11 cellular contexts compared by ENCODE assay signal in genomic region chr12:69331846-69332684, GRCh38. TPM values are rescaled to one million over a fixed set of nuclear protein-coding genes. Genes with fewer than 3 reads are reported as not detected.
DNase-seq lines count a peak whose midpoint lies in the region; FAIRE-seq and TF ChIP-seq lines count a peak whose summit lies in the region.
"Had no signal": no experiment of that assay in that cellular context is flagged by ENCODE, and none has a peak within 500 bp of the region (broad histone marks: within the 10 kb centered on the region; RNA-seq: fewer than 3 reads in every experiment).

No MANE protein-coding gene starts in this region.

- peaks cover 32% of the 10 kb centered on the region for H3K4me1 ChIP-seq in Caco-2
- peaks cover 0 to 27% (median 9%) of the 10 kb centered on the region in 4 experiments; a peak in 3 of 7 replicates for H3K4me1 ChIP-seq in H1 (replicated peaks in 1 of 4; ENCODE audit: control insufficient read depth in 3 of 4, insufficient read depth in 4 of 4, low read length in 3 of 4)
- peaks cover 4% of the 10 kb centered on the region for H3K4me1 ChIP-seq in osteoblast (ENCODE audit: insufficient read depth, low read length)

- 0 out of 2 replicates have a peak overlapping the region, but pooled peaks have one; percentile 21 for H2BK20ac ChIP-seq in H1 (ENCODE audit: low read length)

- H2AK5ac ChIP-seq in H1 (ENCODE audit: low read depth, low read length) = no peak overlapping the region

- H3K9me3 Mint-ChIP-seq in Caco-2 (ENCODE audit: unreplicated experiment) = no peaks in the 10 kb centered on the region
- no peaks in the 10 kb centered on the region for H3K9me3 Mint-ChIP-seq in IgD-negative memory B cell

- H2AFZ ChIP-seq in H1 (ENCODE audit: low read length) (peak overlapping the region; percentile 87), osteoblast (ENCODE audit: low read length) (no peak overlapping the region)

- H3K4me1 Mint-ChIP-seq in Caco-2 (ENCODE audit: low read depth, unreplicated experiment) (peaks cover 39% of the 10 kb centered on the region), IgD-negative memory B cell (peaks cover 9 to 23% (median 10%) of the 10 kb centered on the region in 3 donors)

- CTCF ChIA-PET in Caco-2 (lab: Charles Lee) (interaction anchor here (2.3 kb wide), 1 partner anchor 26 kb away, joined by 18 read pairs; no protein-coding TSS in a partner anchor), H1 (lab: Charles Lee; ENCODE audit: partially characterized antibody) (interaction anchor here (0.8 to 2.3 kb wide), 7 partner anchors 10 to 298 kb away, joined by 3 to 7 read pairs (median 5); partner anchors contain the start of gene LYZ)

- H3K27ac Mint-ChIP-seq in Caco-2 (ENCODE audit: unreplicated experiment) (peak overlapping the region; percentile 79), IgD-negative memory B cell (peak overlapping the region in 1 of 3 donors; percentile 91)

- H3K14ac ChIP-seq in H1 (ENCODE audit: insufficient read length) = no peak overlapping the region

- H3K23ac ChIP-seq in H1 (ENCODE audit: insufficient read length) = no peak overlapping the region

- H3K27me3 ChIP-seq in Caco-2 (replicated peaks; ENCODE audit: control insufficient read depth, insufficient read depth, low read length) = no peaks in the 10 kb centered on the region
- no peaks in the 10 kb centered on the region for H3K27me3 ChIP-seq in H1 (replicated peaks in 1 of 4; ENCODE audit: control insufficient read depth in 3 of 4, extremely low read depth in 1 of 4, insufficient read depth in 3 of 4, low read length in 3 of 4)
- peaks cover 49% of the 10 kb centered on the region for H3K27me3 ChIP-seq in osteoblast (ENCODE audit: insufficient read depth, low read length)
- H3K27me3 ChIP-seq: SJCRH30 had no signal

- DNase-seq in Caco-2 = peak; percentile 82 to 83
- DNase-seq in H1 (ENCODE audit: low read depth in 1 of 2, low spot score in 2 of 2) = no peak
- peak; percentile 11 for DNase-seq in osteoblast (ENCODE audit: insufficient read length, low spot score, missing footprints)
- no peak for DNase-seq in G401 (ENCODE audit: low spot score)
- no peak for DNase-seq in KG1 (lab: John Stamatoyannopoulos, UW)
- DNase-seq in stimulated activated CD4-positive, alpha-beta T cell treated with anti-CD3 and anti-CD28 coated beads, Interleukin-1b, Interleukin-23, amount 100 ng/mL, for 48 hours = no peak
- DNase-seq in 8988T = no peak
- DNase-seq: esophagus squamous epithelium, NCI-H2081, SJCRH30 had no signal

- H3K4me2 ChIP-seq in H1 (ENCODE audit: insufficient read depth in 1 of 2, low read depth in 2 of 2, low read length in 2 of 2) (peak overlapping the region; percentile 61 to 81; a peak in 2 of 4 replicates), osteoblast (ENCODE audit: insufficient read depth, low read length) (peak overlapping the region; percentile 81)

- TF ChIP-seq CTCF in Caco-2 (IDR thresholded peaks at IDR 0.05; ENCODE audit: insufficient read depth in 1 of 2, low read depth in 1 of 2, low read length in 1 of 2, severe bottlenecking in 1 of 2, unreplicated experiment in 1 of 2) = no peak
- TF ChIP-seq CTCF in H1 (IDR thresholded peaks at IDR 0.05; ENCODE audit: control extremely low read depth in 1 of 3, insufficient read depth in 1 of 3, low read depth in 1 of 3, low read length in 3 of 3) = no peak
- no peak for TF ChIP-seq CTCF in osteoblast (IDR thresholded peaks at IDR 0.05; ENCODE audit: extremely low read depth, low read depth, low read length)

- TF ChIP-seq RAD21 in H1 (IDR thresholded peaks at IDR 0.05 in 1 of 2, conservative IDR thresholded peaks at IDR 0.05 in 1 of 2; ENCODE audit: low read depth in 2 of 2, low read length in 2 of 2) = no peak

- peak overlapping the region; percentile 11 for H4K91ac ChIP-seq in H1 (replicated peaks; ENCODE audit: insufficient read length, low read length)

- peak overlapping the region; percentile 58 for H2BK5ac ChIP-seq in H1 (ENCODE audit: low read depth, low read length)

- H3K36me3 ChIP-seq in Caco-2 (ENCODE audit: control insufficient read depth, insufficient read depth, low read length) (no peaks in the 10 kb centered on the region), H1 (ENCODE audit: control insufficient read depth in 2 of 4, insufficient read depth in 4 of 4, low read length in 3 of 4) (no peaks in the 10 kb centered on the region), osteoblast (ENCODE audit: insufficient read depth, low read length) (no peaks in the 10 kb centered on the region)
- H3K36me3 ChIP-seq: esophagus squamous epithelium, SJCRH30 had no signal

- H3K36me3 Mint-ChIP-seq in Caco-2 (ENCODE audit: insufficient read depth, unreplicated experiment) (peaks cover 61% of the 10 kb centered on the region), IgD-negative memory B cell (no peaks in the 10 kb centered on the region)

- H3K27ac ChIP-seq in H1 (ENCODE audit: low read depth, low read length) (no peak overlapping the region), osteoblast (ENCODE audit: low read depth, low read length) (no peak overlapping the region)
- H3K27ac ChIP-seq: SJCRH30 had no signal

- no peaks in the 10 kb centered on the region for H3K79me1 ChIP-seq in H1 (ENCODE audit: low read depth, low read length)

- peak overlapping the region; percentile 97 for H3K4me3 Mint-ChIP-seq in Caco-2 (ENCODE audit: unreplicated experiment)
- peak overlapping the region in 3 of 4 donors; percentile 41 to 87 (median 47) for H3K4me3 Mint-ChIP-seq in IgD-negative memory B cell

- no peak for TF ChIP-seq POLR2A in H1 (IDR thresholded peaks at IDR 0.05; ENCODE audit: control extremely low read depth in 1 of 2, low read depth in 2 of 2, low read length in 2 of 2)

- H4K8ac ChIP-seq in H1 (ENCODE audit: extremely low read depth, insufficient read depth, low read length) = peak overlapping the region; percentile 59; the same call in 1 of the 2 replicates

- no peaks in the 10 kb centered on the region for H3K79me2 ChIP-seq in H1 (ENCODE audit: control insufficient read depth in 1 of 2, insufficient read depth in 2 of 2, low read length in 2 of 2)
- H3K79me2 ChIP-seq in osteoblast (ENCODE audit: insufficient read depth, low read length) = no peaks in the 10 kb centered on the region

- H3K4me3 ChIP-seq in Caco-2 (ENCODE audit: low read depth, low read length) (peak overlapping the region; percentile 60), H1 (ENCODE audit: extremely low read depth in 1 of 4, insufficient read depth in 2 of 4, low read depth in 3 of 4, low read length in 4 of 4) (no peak overlapping the region), osteoblast (ENCODE audit: insufficient read depth, low read length) (no peak overlapping the region)

- no peak overlapping the region for H3K4ac ChIP-seq in H1 (replicated peaks; ENCODE audit: insufficient read length, low read depth, low read length)

- H3K23me2 ChIP-seq in H1 (ENCODE audit: low read depth, low read length) = no peaks in the 10 kb centered on the region

- H3K56ac ChIP-seq in H1 (replicated peaks; ENCODE audit: insufficient read length, low read depth, low read length) = no peak overlapping the region

- H4K5ac ChIP-seq in H1 (ENCODE audit: insufficient read length, low read depth, low read length) = no peak overlapping the region

- H2BK120ac ChIP-seq in H1 (replicated peaks; ENCODE audit: low read depth, low read length) = peak overlapping the region; percentile 31

- TF ChIP-seq EP300 in H1 (IDR thresholded peaks at IDR 0.05; ENCODE audit: borderline replicate concordance in 1 of 2, low read depth in 2 of 2, low read length in 2 of 2) = no peak

- in situ Hi-C loops in G401 (cut with HindIII; ENCODE audit: low sequenced_read_pairs) = no loop called here

- H3K27me3 Mint-ChIP-seq in Caco-2 (ENCODE audit: insufficient read depth, unreplicated experiment) (no peaks in the 10 kb centered on the region), IgD-negative memory B cell (peaks cover 2% of the 10 kb centered on the region)

- peak overlapping the region; percentile 61; the same call in 1 of the 2 replicates for H2BK15ac ChIP-seq in H1 (ENCODE audit: low read length)

- no peak for FAIRE-seq in H1 (lab: Jason Lieb, UNC)

- WGBS in H1 (ENCODE audit: extremely low coverage in 1 of 2, insufficient coverage in 1 of 2, insufficient read length in 1 of 2, insufficient replicate concordance in 2 of 2, low coverage in 1 of 2, low lambda C conversion rate in 2 of 2, missing lambda C conversion rate in 1 of 2), 2 experiments = 83% methylated on average over 18 of the region's 20 CpGs; no CpG with 5 or more reads in 1 of the 2 experiments

- H3K9me3 ChIP-seq in Caco-2 (no peaks in the 10 kb centered on the region), H1 (ENCODE audit: insufficient read depth in 2 of 2, low read depth in 1 of 2, low read length in 1 of 2) (no peaks in the 10 kb centered on the region), osteoblast (ENCODE audit: low read depth, low read length) (no peaks in the 10 kb centered on the region)
- H3K9me3 ChIP-seq: esophagus squamous epithelium, SJCRH30 had no signal

- H3K9ac ChIP-seq in H1 (replicated peaks in 1 of 4; ENCODE audit: extremely low read depth in 1 of 4, low read depth in 3 of 4, low read length in 3 of 4) = no peak overlapping the region

- BruUV-seq in Caco-2 (replicated peaks; lab: Mats Ljungman, UMichigan) = TSS peak; percentile 50

- H3K18ac ChIP-seq in H1 (ENCODE audit: extremely low read depth, low read length) = peak overlapping the region; percentile 38; the same call in 1 of the 2 replicates

- intact Hi-C loops in Caco-2 (cut with micrococcal nuclease; ENCODE audit: unreplicated experiment) = loop anchor here (1.0 to 10.0 kb wide), 6 partner anchors 28 to 403 kb away; partner anchors contain the start of gene RAB3IP

- H4K20me1 ChIP-seq in H1 (replicated peaks in 1 of 2; ENCODE audit: control insufficient read depth in 1 of 2, insufficient read depth in 2 of 2, low read length in 2 of 2) (no peaks in the 10 kb centered on the region), osteoblast (ENCODE audit: insufficient read depth, low read length) (no peaks in the 10 kb centered on the region)

- peak overlapping the region; percentile 77 for H2BK12ac ChIP-seq in H1 (ENCODE audit: low read depth, low read length)

- POLR2A ChIA-PET in Caco-2 (lab: Charles Lee) (interaction anchor here (1.0 to 1.5 kb wide), 5 partner anchors 7 to 35 kb away, joined by 3 to 7 read pairs (median 3); no protein-coding TSS in a partner anchor), H1 (lab: Charles Lee; ENCODE audit: partially characterized antibody) (no interaction called here)

RNA-seq across cellular contexts. Expression of gene LYZ, which starts 16.1 kb away (rescaled TPM):
- 16.8 and 16.9 TPM in 2 replicates for total RNA-seq in Caco-2 (2022)
- polyA plus RNA-seq in IgD-negative memory B cell = 9.2 TPM
- total RNA-seq in H1 (2021; fragmentation: NEBNext Ultra II Directional; extraction: Animal tissue kit (Norgen Biotek cat#: 25700)) = 0.34 TPM in 1 of 2 replicates, not detected in the other
- not detected in 2 replicates for polyA plus RNA-seq in H1 (2011; rRNA removed)
- 0.09 TPM for polyA plus RNA-seq in H1 (2011; cell fraction: cytosol; rRNA removed)
- not detected for polyA plus RNA-seq in H1 (2011; cell fraction: nucleus; rRNA removed)
- polyA plus RNA-seq in H1 (2012, experiment 1 of 2) = not detected in 4 replicates
- polyA plus RNA-seq in H1 (2012, experiment 2 of 2) = not detected
- polyA plus RNA-seq in H1 (2013, experiment 1 of 2) = not detected
- 0.06 TPM for polyA plus RNA-seq in H1 (2013, experiment 2 of 2)
- polyA minus RNA-seq in H1 (2011; rRNA and poly(A)+ RNA removed) = not detected in 2 replicates
- not detected for polyA minus RNA-seq in H1 (2011; cell fraction: cytosol; rRNA and poly(A)+ RNA removed)
- polyA minus RNA-seq in H1 (2011; cell fraction: nucleus; rRNA and poly(A)+ RNA removed) = not detected
- total RNA-seq in osteoblast = 1.8 and 8.3 TPM in 2 replicates
- not detected in 2 replicates for total RNA-seq in G401 (2014; rRNA removed; shearing (Covaris generic))
- total RNA-seq: SJCRH30 had no signal

RNA-seq across cellular contexts. Expression of gene YEATS4, which starts 27.5 kb away (rescaled TPM):
- total RNA-seq in Caco-2 (2022) = 40.9 and 42.6 TPM in 2 replicates
- polyA plus RNA-seq in IgD-negative memory B cell = 29.8 TPM
- total RNA-seq in H1 (2021; fragmentation: NEBNext Ultra II Directional; extraction: Animal tissue kit (Norgen Biotek cat#: 25700)) = 32.4 and 32.5 TPM in 2 replicates
- 25.7 and 35.7 TPM in 2 replicates for polyA plus RNA-seq in H1 (2011; rRNA removed)
- 43.4 TPM for polyA plus RNA-seq in H1 (2011; cell fraction: cytosol; rRNA removed)
- 20.6 TPM for polyA plus RNA-seq in H1 (2011; cell fraction: nucleus; rRNA removed)
- 20.1 to 33.7 TPM (median 28.3 TPM) in 4 replicates for polyA plus RNA-seq in H1 (2012, experiment 1 of 2)
- polyA plus RNA-seq in H1 (2012, experiment 2 of 2) = 19.5 TPM
- polyA plus RNA-seq in H1 (2013, experiment 1 of 2) = 25.7 TPM
- polyA plus RNA-seq in H1 (2013, experiment 2 of 2) = 26.5 TPM
- 3.3 and 5.3 TPM in 2 replicates for polyA minus RNA-seq in H1 (2011; rRNA and poly(A)+ RNA removed)
- 29.4 TPM for polyA minus RNA-seq in H1 (2011; cell fraction: cytosol; rRNA and poly(A)+ RNA removed)
- polyA minus RNA-seq in H1 (2011; cell fraction: nucleus; rRNA and poly(A)+ RNA removed) = 34.1 TPM
- 20.3 and 24.5 TPM in 2 replicates for total RNA-seq in osteoblast
- total RNA-seq in G401 (2014; rRNA removed; shearing (Covaris generic)) = 37.8 and 60.3 TPM in 2 replicates

Comparison
In these comparisons a context has a peak if more than half of its experiments do, and no peak if none do; other contexts are left out.
1. DNase-seq: peak in Caco-2 (2 of 2) and osteoblast (single experiment); none in H1 (0 of 2), G401 (single experiment), KG1 (single experiment), stimulated activated CD4-positive, alpha-beta T cell treated with anti-CD3 and anti-CD28 coated beads, Interleukin-1b, Interleukin-23, amount 100 ng/mL, for 48 hours (single experiment) and 8988T (single experiment).